8 cellular contexts compared by ENCODE assay signal in genomic region chr1:43389326-43390313, GRCh38. TPM values are rescaled to one million over a fixed set of nuclear protein-coding genes. Genes with fewer than 3 reads are reported as not detected.
DNase-seq lines count a peak whose midpoint lies in the region; ATAC-seq and TF ChIP-seq lines count a peak whose summit lies in the region.

Gene MED8, minus strand, starts transcription at chr1:43389800. Its CDS starts 36 bp downstream, at chr1:43389764.
Gene SZT2, plus strand, starts transcription at chr1:43389899. Its CDS starts 70 bp downstream, at chr1:43389969.

- DNase-seq in NCI-H1105 treated with DMSO at 0.1 percent for 48 hours (lab: John Stamatoyannopoulos, UW) (peak; percentile 95), SKM-1 treated with dmso at 0.1 percent for 144 hours (lab: John Stamatoyannopoulos, UW; ENCODE audit: unreplicated experiment) (peak; percentile 91), glomerular visceral epithelial cell (ENCODE audit: extremely low spot score) (peak; percentile 93), omental fat pad (ENCODE audit: low spot score) (peak; percentile 96)

- H3K36me3 Mint-ChIP-seq in activated naive CD8-positive, alpha-beta T cell, result no peaks in the 10 kb centered on the region

- peak; percentile 89 for ATAC-seq in HG02623 (IDR thresholded peaks at IDR 0.05; ENCODE audit: unreplicated experiment)
- peak; percentile 97 for ATAC-seq in omental fat pad (ENCODE audit: low FRiP score)

- H3K9me3 Mint-ChIP-seq in activated naive CD8-positive, alpha-beta T cell (ENCODE audit: low read depth), result no peaks in the 10 kb centered on the region

- peaks cover 50% of the 10 kb centered on the region for H3K4me1 Mint-ChIP-seq in activated naive CD8-positive, alpha-beta T cell (ENCODE audit: low read depth)

- H3K27ac ChIP-seq in temporal lobe (ENCODE audit: low read depth, low read length), result peak within 1 kb of the TSS; percentile 74

- TF ChIP-seq CTCF in omental fat pad (IDR thresholded peaks at IDR 0.05), result no peak

- peak within 1 kb of the TSS; percentile 100 for H3K4me3 Mint-ChIP-seq in activated naive CD8-positive, alpha-beta T cell

- peak within 1 kb of the TSS; percentile 99 for H3K27ac Mint-ChIP-seq in activated naive CD8-positive, alpha-beta T cell

- no peaks in the 10 kb centered on the region for H3K27me3 Mint-ChIP-seq in activated naive CD8-positive, alpha-beta T cell

- peak within 1 kb of the TSS; percentile 81 for H3K4me3 ChIP-seq in GM08714 (ENCODE audit: low read length)

RNA-seq across cellular contexts. Expression of gene MED8, which starts in this region (rescaled TPM):
- 10 to 100 TPM; 26.3 to 51.4 (median 37.1) TPM for total RNA-seq in omental fat pad
- total RNA-seq in temporal lobe, result 13.0 TPM

RNA-seq across cellular contexts. Expression of gene SZT2, which starts in this region (rescaled TPM):
- total RNA-seq in omental fat pad, result 10 to 100 TPM; 26.4 to 61.9 (median 36.7) TPM
- 16.7 TPM for total RNA-seq in temporal lobe

Comparison
In these comparisons a context has a peak if more than half of its experiments do, and no peak if none do; other contexts are left out.
1. Peak in every context shown above with its lines: DNase-seq, ATAC-seq, H3K4me3 ChIP-seq and H3K27ac ChIP-seq.